Comparison of ENCODE assay signal across 16 cellular contexts in genomic region chr6:133964702-133965101, GRCh38. TPM values are rescaled to one million over a fixed set of nuclear protein-coding genes. Genes with fewer than 3 reads are reported as not detected.
DNase-seq lines count a peak whose midpoint lies in the region; ATAC-seq and TF ChIP-seq lines count a peak whose summit lies in the region.
"Had no signal": no experiment of that assay in that cellular context is flagged by ENCODE, and none has a peak within 500 bp of the region (broad histone marks: within the 10 kb centered on the region; RNA-seq: fewer than 3 reads in every experiment).

No MANE protein-coding gene starts in this region.

- ATAC-seq in natural killer cell, result no peak
- no peak for ATAC-seq in natural killer cell treated with Interleukin-12 subunit alpha and Interleukin-12 subunit beta and Interleukin-15 and Interleukin-18, amount 100 ng/mL, for 72 hours
- ATAC-seq in T-cell (replicated peaks in 1 of 4), result no peak
- ATAC-seq in memory B cell (ENCODE audit: low read depth), result peak; percentile 60
- ATAC-seq in stimulated activated naive B cell treated with anti-CD40 and anti-IgM and Interleukin-4, amounts not matched to agents 10 μg/mL and 1 μg/mL and 100 μg/mL, for 72 hours (replicated peaks), result no peak
- no peak for ATAC-seq in HG03442 (IDR thresholded peaks at IDR 0.05; ENCODE audit: unreplicated experiment)

- H3K4me1 Mint-ChIP-seq in natural killer cell, result peaks cover 60 to 64% of the 10 kb centered on the region in 2 donors
- peaks cover 41 to 54% of the 10 kb centered on the region in 2 donors for H3K4me1 Mint-ChIP-seq in natural killer cell treated with Interleukin-12 subunit alpha and Interleukin-12 subunit beta and Interleukin-15 and Interleukin-18, amount 100 ng/mL, for 72 hours (ENCODE audit: low read depth in 2 of 2)
- H3K4me1 Mint-ChIP-seq in T-cell, result peaks cover 65 to 75% (median 73%) of the 10 kb centered on the region in 3 donors
- peaks cover 36% of the 10 kb centered on the region for H3K4me1 Mint-ChIP-seq in memory B cell
- H3K4me1 Mint-ChIP-seq in stimulated activated naive B cell treated with anti-CD40 and anti-IgM and Interleukin-4, amounts not matched to agents 10 μg/mL and 1 μg/mL and 100 μg/mL, for 72 hours, result peaks cover 33 to 61% of the 10 kb centered on the region in 2 donors

- H3K4me3 Mint-ChIP-seq in natural killer cell, result no peak overlapping the region
- H3K4me3 Mint-ChIP-seq in natural killer cell treated with Interleukin-12 subunit alpha and Interleukin-12 subunit beta and Interleukin-15 and Interleukin-18, amount 100 ng/mL, for 72 hours, result no peak overlapping the region
- no peak overlapping the region for H3K4me3 Mint-ChIP-seq in T-cell
- H3K4me3 Mint-ChIP-seq in memory B cell, result no peak overlapping the region
- peak overlapping the region in 1 of 2 donors; percentile 14 for H3K4me3 Mint-ChIP-seq in stimulated activated naive B cell treated with anti-CD40 and anti-IgM and Interleukin-4, amounts not matched to agents 10 μg/mL and 1 μg/mL and 100 μg/mL, for 72 hours

- H3K36me3 Mint-ChIP-seq in natural killer cell, result no peaks in the 10 kb centered on the region
- H3K36me3 Mint-ChIP-seq in natural killer cell treated with Interleukin-12 subunit alpha and Interleukin-12 subunit beta and Interleukin-15 and Interleukin-18, amount 100 ng/mL, for 72 hours, result no peaks in the 10 kb centered on the region
- no peaks in the 10 kb centered on the region for H3K36me3 Mint-ChIP-seq in T-cell
- peaks cover 3% of the 10 kb centered on the region for H3K36me3 Mint-ChIP-seq in memory B cell
- H3K36me3 Mint-ChIP-seq in stimulated activated naive B cell treated with anti-CD40 and anti-IgM and Interleukin-4, amounts not matched to agents 10 μg/mL and 1 μg/mL and 100 μg/mL, for 72 hours, result peaks cover 0 to 10% of the 10 kb centered on the region in 2 donors

- CTCF ChIA-PET in T-cell (lab: Charles Lee), result interaction anchor here (0.5 to 2.0 kb wide), 5 partner anchors 9 to 94 kb away, joined by 3 to 8 read pairs (median 4); no protein-coding TSS in a partner anchor

- no peak for TF ChIP-seq CTCF in natural killer cell (IDR thresholded peaks at IDR 0.05)

- no peaks in the 10 kb centered on the region for H3K27me3 Mint-ChIP-seq in natural killer cell (ENCODE audit: low read depth in 2 of 2)
- H3K27me3 Mint-ChIP-seq in natural killer cell treated with Interleukin-12 subunit alpha and Interleukin-12 subunit beta and Interleukin-15 and Interleukin-18, amount 100 ng/mL, for 72 hours, result no peaks in the 10 kb centered on the region
- H3K27me3 Mint-ChIP-seq in T-cell, result no peaks in the 10 kb centered on the region
- H3K27me3 Mint-ChIP-seq in memory B cell, result no peaks in the 10 kb centered on the region
- H3K27me3 Mint-ChIP-seq in stimulated activated naive B cell treated with anti-CD40 and anti-IgM and Interleukin-4, amounts not matched to agents 10 μg/mL and 1 μg/mL and 100 μg/mL, for 72 hours, result no peaks in the 10 kb centered on the region
- H3K27me3 Mint-ChIP-seq: CD8-positive, alpha-beta memory T cell had no signal

- H3K9me3 Mint-ChIP-seq in natural killer cell (no peaks in the 10 kb centered on the region), T-cell (no peaks in the 10 kb centered on the region), memory B cell (no peaks in the 10 kb centered on the region)
- H3K9me3 Mint-ChIP-seq in natural killer cell treated with Interleukin-12 subunit alpha and Interleukin-12 subunit beta and Interleukin-15 and Interleukin-18, amount 100 ng/mL, for 72 hours, result no peaks in the 10 kb centered on the region
- H3K9me3 Mint-ChIP-seq in stimulated activated naive B cell treated with anti-CD40 and anti-IgM and Interleukin-4, amounts not matched to agents 10 μg/mL and 1 μg/mL and 100 μg/mL, for 72 hours, result no peaks in the 10 kb centered on the region
- H3K9me3 Mint-ChIP-seq: CD8-positive, alpha-beta memory T cell had no signal

- H3K27ac Mint-ChIP-seq in natural killer cell (peak overlapping the region; percentile 29 to 76), T-cell (peak overlapping the region; percentile 13 to 47), memory B cell (no peak overlapping the region)
- no peak overlapping the region for H3K27ac Mint-ChIP-seq in natural killer cell treated with Interleukin-12 subunit alpha and Interleukin-12 subunit beta and Interleukin-15 and Interleukin-18, amount 100 ng/mL, for 72 hours
- peak overlapping the region; percentile 33 for H3K27ac Mint-ChIP-seq in stimulated activated naive B cell treated with anti-CD40 and anti-IgM and Interleukin-4, amounts not matched to agents 10 μg/mL and 1 μg/mL and 100 μg/mL, for 72 hours

- no peak for DNase-seq in natural killer cell
- DNase-seq in natural killer cell treated with Interleukin-12 subunit alpha and Interleukin-12 subunit beta and Interleukin-15 and Interleukin-18, amount 100 ng/mL, for 72 hours (ENCODE audit: low spot score), result no peak
- DNase-seq in T-cell, result no peak
- no peak for DNase-seq in memory B cell (ENCODE audit: low spot score in 2 of 2)
- no peak for DNase-seq in stimulated activated naive B cell treated with anti-CD40 and anti-IgM and Interleukin-4, amounts not matched to agents 10 μg/mL and 1 μg/mL and 100 μg/mL, for 72 hours
- no peak for DNase-seq in mesenteric fat pad (ENCODE audit: low spot score)
- no peak for DNase-seq in NK-92 (lab: John Stamatoyannopoulos, UW; ENCODE audit: unreplicated experiment)
- DNase-seq: CD8-positive, alpha-beta memory T cell; MM.1S; NCI-H1105 treated with DMSO at 0.1 percent for 48 hours; NCI-H1694; NCI-H2081 treated with DMSO at 0.1 percent for 48 hours; NCI-H748 treated with DMSO at 0.1 percent for 48 hours; SHP77 treated with DMSO at 0.1 percent for 48 hours; SK-N-SH had no signal

- intact Hi-C loops in natural killer cell (cut with micrococcal nuclease), result no loop called here

- POLR2A ChIA-PET in T-cell (lab: Charles Lee), result interaction anchor here in 1 of 2 donors (0.5 to 0.6 kb wide), 2 partner anchors 60 to 710 kb away, joined by 3 read pairs; no protein-coding TSS in a partner anchor

RNA-seq across cellular contexts. Expression of gene TBPL1, which starts 11.7 kb away (rescaled TPM):
- 10 to 100 TPM; 54.8 to 71.0 (median 59.9) TPM for total RNA-seq in natural killer cell
- total RNA-seq in natural killer cell treated with Interleukin-12 subunit alpha and Interleukin-12 subunit beta and Interleukin-15 and Interleukin-18, amount 100 ng/mL, for 72 hours, result 10 to 100 TPM; 46.6 to 54.4 TPM
- total RNA-seq in T-cell, result 10 to 100 TPM; 27.7 to 30.5 (median 28.9) TPM
- 16.5 TPM for total RNA-seq in mesenteric fat pad

Comparison
In these comparisons a context has a peak if more than half of its experiments do, and no peak if none do; other contexts are left out.
1. H3K27ac Mint-ChIP-seq: peak in natural killer cell (2 of 2), T-cell (2 of 2) and stimulated activated naive B cell treated with anti-CD40 and anti-IgM and Interleukin-4, amounts not matched to agents 10 μg/mL and 1 μg/mL and 100 μg/mL, for 72 hours (single experiment); none in natural killer cell treated with Interleukin-12 subunit alpha and Interleukin-12 subunit beta and Interleukin-15 and Interleukin-18, amount 100 ng/mL, for 72 hours (0 of 2) and memory B cell (single experiment).